ENCODE assay signal across 8 cellular contexts in the genomic region with DNA sequence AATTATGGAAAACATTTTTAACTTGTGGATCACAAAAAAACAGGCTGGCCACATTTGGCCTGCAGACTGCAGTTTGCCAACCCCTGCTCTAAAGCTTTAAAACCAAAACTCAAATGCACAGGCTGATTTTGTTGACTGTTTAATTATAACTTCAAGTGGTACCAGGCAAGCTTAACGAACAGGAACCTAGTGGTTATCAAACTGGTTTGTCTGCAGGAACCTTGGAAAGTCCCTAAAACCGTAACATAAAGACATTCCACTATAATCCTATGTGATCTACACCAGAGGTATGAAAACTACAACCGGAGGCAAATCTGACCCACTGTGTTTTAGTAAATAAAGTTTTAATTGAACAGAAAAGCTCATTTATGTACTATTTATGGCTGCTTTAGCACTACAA. TPM values are rescaled to one million over a fixed set of nuclear protein-coding genes. Genes with fewer than 3 reads are reported as not detected.
DNase-seq lines count a peak whose midpoint lies in the region; ATAC-seq and TF ChIP-seq lines count a peak whose summit lies in the region.

No MANE protein-coding gene starts in this region.

- H3K4me1 Mint-ChIP-seq in activated CD8-positive, alpha-beta memory T cell treated with anti-CD3 and anti-CD28 coated beads, Interleukin-2, amount 10 ng/mL, durations not matched to agents 7 days and 5 days, result peaks cover 63% of the 10 kb centered on the region
- peaks cover 64% of the 10 kb centered on the region for H3K4me1 Mint-ChIP-seq in WTC11

- no peaks in the 10 kb centered on the region for H3K27me3 ChIP-seq in SK-N-SH (ENCODE audit: insufficient read depth)
- H3K27me3 ChIP-seq in SJCRH30, result no peaks in the 10 kb centered on the region

- no peaks in the 10 kb centered on the region for H3K9me3 Mint-ChIP-seq in activated CD8-positive, alpha-beta memory T cell treated with anti-CD3 and anti-CD28 coated beads, Interleukin-2, amount 10 ng/mL, durations not matched to agents 7 days and 5 days (ENCODE audit: low read depth)
- no peaks in the 10 kb centered on the region for H3K9me3 Mint-ChIP-seq in WTC11

- peak overlapping the region; percentile 86 for H3K27ac Mint-ChIP-seq in activated CD8-positive, alpha-beta memory T cell treated with anti-CD3 and anti-CD28 coated beads, Interleukin-2, amount 10 ng/mL, durations not matched to agents 7 days and 5 days
- H3K27ac Mint-ChIP-seq in WTC11, result peak overlapping the region; percentile 5; the same call in 1 of the 2 replicates

- H3K27me3 Mint-ChIP-seq in activated CD8-positive, alpha-beta memory T cell treated with anti-CD3 and anti-CD28 coated beads, Interleukin-2, amount 10 ng/mL, durations not matched to agents 7 days and 5 days, result no peaks in the 10 kb centered on the region
- H3K27me3 Mint-ChIP-seq in WTC11 (ENCODE audit: low read depth), result no peaks in the 10 kb centered on the region

- H4K20me1 ChIP-seq in SK-N-SH (ENCODE audit: insufficient read depth), result peaks cover 91% of the 10 kb centered on the region

- H3K9me3 ChIP-seq in SK-N-SH (no peaks in the 10 kb centered on the region), SJCRH30 (replicated peaks) (no peaks in the 10 kb centered on the region)

- DNase-seq in activated CD8-positive, alpha-beta memory T cell treated with anti-CD3 and anti-CD28 coated beads, Interleukin-2, amount 10 ng/mL, durations not matched to agents 7 days and 5 days, result no peak
- DNase-seq in activated CD8-positive, alpha-beta memory T cell treated with anti-CD3 and anti-CD28 coated beads for 24 hours, result no peak
- DNase-seq in WTC11 (ENCODE audit: low spot score) (no peak), COLO829 (ENCODE audit: low spot score) (no peak), SK-N-SH (no peak), SJCRH30 (no peak)
- DNase-seq in stimulated activated naive CD8-positive, alpha-beta T cell treated with anti-CD3 and anti-CD28 coated beads, Interleukin-15, Interleukin-2, amounts not matched to agents 100 U/mL and 50 U/mL, for 24 hours, result no peak

- CTCF ChIA-PET in activated CD8-positive, alpha-beta memory T cell treated with anti-CD3 and anti-CD28 coated beads, Interleukin-2, amount 10 ng/mL, durations not matched to agents 7 days and 5 days (lab: Charles Lee), result interaction anchor here (1.2 to 1.5 kb wide), 2 partner anchors 32 to 37 kb away, joined by 3 to 4 read pairs; no protein-coding TSS in a partner anchor
- CTCF ChIA-PET in WTC11 (lab: Charles Lee) (no interaction called here), SK-N-SH (lab: Yijun Ruan, JAX) (interaction anchor here (1.1 kb wide), 1 partner anchor 9 kb away, joined by 3 read pairs; no protein-coding TSS in a partner anchor)

- 81% methylated on average over 3 of the region's 3 CpGs for WGBS in SK-N-SH (ENCODE audit: low lambda C conversion rate)

- H3K4me2 ChIP-seq in SK-N-SH, result no peak overlapping the region

- H3K4me3 ChIP-seq in SK-N-SH (ENCODE audit: low read depth in 2 of 2, low read length in 1 of 2) (no peak overlapping the region), SJCRH30 (no peak overlapping the region)

- peaks cover 99% of the 10 kb centered on the region for H3K79me2 ChIP-seq in SK-N-SH (ENCODE audit: insufficient read depth)

- POLR2A ChIA-PET in WTC11 (lab: Charles Lee) (interaction anchor here (0.5 kb wide), 1 partner anchor 13 kb away, joined by 5 read pairs; no protein-coding TSS in a partner anchor), SK-N-SH (lab: Yijun Ruan, JAX) (no interaction called here)

- no peak for TF ChIP-seq CTCF in WTC11 (IDR thresholded peaks at IDR 0.05)
- no peak for TF ChIP-seq CTCF in SK-N-SH (IDR thresholded peaks at IDR 0.05)

- H3K27ac ChIP-seq in SK-N-SH (ENCODE audit: low read depth in 2 of 2, low read length in 1 of 2), result no peak overlapping the region; a peak in 1 of 4 replicates
- no peak overlapping the region for H3K27ac ChIP-seq in SJCRH30

- no peaks in the 10 kb centered on the region for H3K9me2 ChIP-seq in SK-N-SH

- no peak for TF ChIP-seq EP300 in SK-N-SH (IDR thresholded peaks at IDR 0.05; ENCODE audit: borderline replicate concordance in 1 of 2, low read depth in 1 of 2, low read length in 1 of 2)

- H3K4me3 Mint-ChIP-seq in activated CD8-positive, alpha-beta memory T cell treated with anti-CD3 and anti-CD28 coated beads, Interleukin-2, amount 10 ng/mL, durations not matched to agents 7 days and 5 days, result peak overlapping the region; percentile 56
- H3K4me3 Mint-ChIP-seq in WTC11, result no peak overlapping the region

- no peak overlapping the region for H3K9ac ChIP-seq in SK-N-SH

- no peak for TF ChIP-seq RAD21 in SK-N-SH (IDR thresholded peaks at IDR 0.05; ENCODE audit: low read length)

- H3K36me3 ChIP-seq in SK-N-SH (replicated peaks in 1 of 2; ENCODE audit: control insufficient read depth in 1 of 2, insufficient read depth in 2 of 2, low read length in 1 of 2) (peaks cover 0 to 16% of the 10 kb centered on the region in 2 experiments), SJCRH30 (peaks cover 5% of the 10 kb centered on the region; the same call in 1 of the 2 replicates)

- H2AFZ ChIP-seq in SK-N-SH (ENCODE audit: low read depth), result no peak overlapping the region

- H3K36me3 Mint-ChIP-seq in activated CD8-positive, alpha-beta memory T cell treated with anti-CD3 and anti-CD28 coated beads, Interleukin-2, amount 10 ng/mL, durations not matched to agents 7 days and 5 days, result peaks cover 20% of the 10 kb centered on the region
- no peaks in the 10 kb centered on the region for H3K36me3 Mint-ChIP-seq in WTC11

- H3F3A ChIP-seq in SK-N-SH (replicated peaks; ENCODE audit: insufficient read depth), result peaks cover 26% of the 10 kb centered on the region

- peaks cover 11 to 32% of the 10 kb centered on the region in 2 experiments for H3K4me1 ChIP-seq in SK-N-SH (ENCODE audit: control insufficient read depth in 1 of 2, insufficient read depth in 2 of 2, low read depth in 1 of 2, low read length in 1 of 2)
- H3K4me1 ChIP-seq in SJCRH30, result peaks cover 16% of the 10 kb centered on the region

- ATAC-seq in activated CD8-positive, alpha-beta memory T cell treated with anti-CD3 and anti-CD28 coated beads, Interleukin-2, amount 10 ng/mL, durations not matched to agents 7 days and 5 days, result peak; percentile 58
- ATAC-seq in HG02981 (IDR thresholded peaks at IDR 0.05; ENCODE audit: unreplicated experiment) (peak; percentile 61), WTC11 (no peak)
- peak; percentile 56 for ATAC-seq in stimulated activated naive CD8-positive, alpha-beta T cell treated with anti-CD3 and anti-CD28 coated beads, Interleukin-15, Interleukin-2, amounts not matched to agents 100 U/mL and 50 U/mL, for 24 hours

TF ChIP-seq in WTC11, 78 proteins besides CTCF, POLR2A, EP300 and RAD21 (continues in another document):
- TF ChIP-seq GABPB1 (CRISPR knock-in tag; IDR thresholded peaks at IDR 0.05) (no peak), ZNF396 (CRISPR knock-in tag; IDR thresholded peaks at IDR 0.05; ENCODE audit: borderline replicate concordance) (no peak), JUN (CRISPR knock-in tag; IDR thresholded peaks at IDR 0.05) (no peak), GRHL2 (CRISPR knock-in tag; IDR thresholded peaks at IDR 0.05; ENCODE audit: insufficient replicate concordance, severe bottlenecking) (no peak), ZNF121 (CRISPR knock-in tag; IDR thresholded peaks at IDR 0.05) (no peak), NR1H2 (CRISPR knock-in tag; IDR thresholded peaks at IDR 0.05) (no peak)
- TF ChIP-seq, protein P1, sequence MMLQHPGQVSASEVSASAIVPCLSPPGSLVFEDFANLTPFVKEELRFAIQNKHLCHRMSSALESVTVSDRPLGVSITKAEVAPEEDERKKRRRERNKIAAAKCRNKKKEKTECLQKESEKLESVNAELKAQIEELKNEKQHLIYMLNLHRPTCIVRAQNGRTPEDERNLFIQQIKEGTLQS (CRISPR knock-in tag; conservative IDR thresholded peaks at IDR 0.05), result no peak
- TF ChIP-seq, protein P2, sequence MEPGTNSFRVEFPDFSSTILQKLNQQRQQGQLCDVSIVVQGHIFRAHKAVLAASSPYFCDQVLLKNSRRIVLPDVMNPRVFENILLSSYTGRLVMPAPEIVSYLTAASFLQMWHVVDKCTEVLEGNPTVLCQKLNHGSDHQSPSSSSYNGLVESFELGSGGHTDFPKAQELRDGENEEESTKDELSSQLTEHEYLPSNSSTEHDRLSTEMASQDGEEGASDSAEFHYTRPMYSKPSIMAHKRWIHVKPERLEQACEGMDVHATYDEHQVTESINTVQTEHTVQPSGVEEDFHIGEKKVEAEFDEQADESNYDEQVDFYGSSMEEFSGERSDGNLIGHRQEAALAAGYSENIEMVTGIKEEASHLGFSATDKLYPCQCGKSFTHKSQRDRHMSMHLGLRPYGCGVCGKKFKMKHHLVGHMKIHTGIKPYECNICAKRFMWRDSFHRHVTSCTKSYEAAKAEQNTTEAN (CRISPR knock-in tag; IDR thresholded peaks at IDR 0.05), result no peak

TF ChIP-seq in SK-N-SH, 30 proteins besides CTCF, POLR2A, EP300 and RAD21 (continues in another document):
- no peak for TF ChIP-seq GATA2 (CRISPR knock-in tag; IDR thresholded peaks at IDR 0.05)
- no peak for TF ChIP-seq JUND (IDR thresholded peaks at IDR 0.05)
- TF ChIP-seq, protein P3, sequence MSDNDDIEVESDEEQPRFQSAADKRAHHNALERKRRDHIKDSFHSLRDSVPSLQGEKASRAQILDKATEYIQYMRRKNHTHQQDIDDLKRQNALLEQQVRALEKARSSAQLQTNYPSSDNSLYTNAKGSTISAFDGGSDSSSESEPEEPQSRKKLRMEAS (IDR thresholded peaks at IDR 0.05; ENCODE audit: low read depth), result no peak
- TF ChIP-seq, protein P4, sequence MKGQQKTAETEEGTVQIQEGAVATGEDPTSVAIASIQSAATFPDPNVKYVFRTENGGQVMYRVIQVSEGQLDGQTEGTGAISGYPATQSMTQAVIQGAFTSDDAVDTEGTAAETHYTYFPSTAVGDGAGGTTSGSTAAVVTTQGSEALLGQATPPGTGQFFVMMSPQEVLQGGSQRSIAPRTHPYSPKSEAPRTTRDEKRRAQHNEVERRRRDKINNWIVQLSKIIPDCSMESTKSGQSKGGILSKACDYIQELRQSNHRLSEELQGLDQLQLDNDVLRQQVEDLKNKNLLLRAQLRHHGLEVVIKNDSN (IDR thresholded peaks at IDR 0.05; ENCODE audit: borderline replicate concordance, low read depth), result no peak
- TF ChIP-seq, protein P5, sequence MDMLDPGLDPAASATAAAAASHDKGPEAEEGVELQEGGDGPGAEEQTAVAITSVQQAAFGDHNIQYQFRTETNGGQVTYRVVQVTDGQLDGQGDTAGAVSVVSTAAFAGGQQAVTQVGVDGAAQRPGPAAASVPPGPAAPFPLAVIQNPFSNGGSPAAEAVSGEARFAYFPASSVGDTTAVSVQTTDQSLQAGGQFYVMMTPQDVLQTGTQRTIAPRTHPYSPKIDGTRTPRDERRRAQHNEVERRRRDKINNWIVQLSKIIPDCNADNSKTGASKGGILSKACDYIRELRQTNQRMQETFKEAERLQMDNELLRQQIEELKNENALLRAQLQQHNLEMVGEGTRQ (IDR thresholded peaks at IDR 0.05; ENCODE audit: borderline replicate concordance, low read depth, low read length), result no peak

RNA-seq across cellular contexts. Expression of a gene that starts 52.4 kb away (rescaled TPM):
- total RNA-seq in activated CD8-positive, alpha-beta memory T cell treated with anti-CD3 and anti-CD28 coated beads, Interleukin-2, amount 10 ng/mL, durations not matched to agents 7 days and 5 days, result 100 to 1,000 TPM; 143 to 214 TPM
- 133 to 148 TPM (median 139 TPM) in 3 replicates for total RNA-seq in WTC11 (2021)
- polyA plus RNA-seq in SK-N-SH (2012; rRNA removed), result 16.7 and 20.9 TPM in 2 replicates
- 18.9 and 19.1 TPM in 2 replicates for polyA plus RNA-seq in SK-N-SH (2012; cell fraction: cytosol; rRNA removed)
- polyA plus RNA-seq in SK-N-SH (2012; cell fraction: nucleus; rRNA removed), result 19.8 and 38.8 TPM in 2 replicates
- total RNA-seq in SJCRH30 (2014; rRNA removed; shearing (Covaris generic)), result 153 and 161 TPM in 2 replicates
